ENCODE assay signal across 18 cellular contexts in the genomic region with DNA sequence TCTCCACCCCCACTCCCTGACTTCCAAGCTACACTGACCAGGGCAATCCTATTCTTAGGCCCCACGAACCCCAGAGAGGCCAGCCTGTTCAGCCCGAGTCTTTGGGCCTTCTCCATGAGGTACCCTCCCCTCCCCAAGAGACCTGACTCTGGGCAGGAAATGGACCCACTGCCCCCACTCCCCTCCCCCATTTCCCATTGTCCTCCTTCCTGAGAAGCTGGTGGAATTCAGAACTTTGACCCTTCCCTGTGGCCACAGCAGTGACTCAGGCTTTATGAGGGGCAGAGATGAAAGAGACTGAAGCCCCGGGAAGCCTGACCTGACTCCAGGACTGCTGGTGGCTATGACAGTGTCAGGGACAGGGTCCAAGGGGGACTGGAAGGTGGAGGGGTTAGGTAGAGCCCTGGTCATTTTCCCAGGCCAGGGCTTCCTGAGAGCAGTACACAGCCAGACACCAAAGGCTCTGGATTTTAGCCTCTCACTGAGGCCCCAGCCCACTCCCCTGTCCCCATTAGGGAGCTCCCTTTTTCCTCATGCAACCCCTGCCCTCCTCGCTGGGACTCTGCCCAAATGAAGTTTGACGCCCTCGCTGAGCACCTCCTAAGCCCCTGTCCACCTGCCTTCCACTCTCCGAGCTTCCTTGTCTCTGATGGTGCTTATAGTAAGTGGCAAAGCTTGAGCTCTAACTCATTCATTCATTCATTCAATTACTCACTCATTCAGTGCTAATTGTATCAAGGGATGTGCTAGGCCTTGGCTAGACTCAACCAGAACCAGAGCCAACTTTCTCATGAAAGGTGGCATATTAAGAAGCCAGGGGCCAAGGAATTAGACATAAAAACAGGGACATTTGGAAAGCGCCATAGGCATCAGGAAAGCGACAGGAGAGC. TPM values are rescaled to one million over a fixed set of nuclear protein-coding genes. Genes with fewer than 3 reads are reported as not detected.
DNase-seq lines count a peak whose midpoint lies in the region; ATAC-seq, FAIRE-seq and TF ChIP-seq lines count a peak whose summit lies in the region.
"Had no signal": no experiment of that assay in that cellular context is flagged by ENCODE, and none has a peak within 500 bp of the region (broad histone marks: within the 10 kb centered on the region; RNA-seq: fewer than 3 reads in every experiment).

No MANE protein-coding gene starts in this region.

- H3K9me3 ChIP-seq in colonic mucosa (no peaks in the 10 kb centered on the region), suprapubic skin (no peaks in the 10 kb centered on the region), T-helper 17 cell (ENCODE audit: control insufficient read depth, low read length, poor library complexity, severe bottlenecking) (no peaks in the 10 kb centered on the region)
- H3K9me3 ChIP-seq: ascending aorta, SJSA1 had no signal

- no peak for DNase-seq in activated CD4-positive, alpha-beta T cell treated with anti-CD3 and anti-CD28 coated beads, Interleukin-2, amount 10 ng/mL, durations not matched to agents 24 days and 14 days
- no peak for DNase-seq in activated CD4-positive, alpha-beta T cell treated with anti-CD3 and anti-CD28 coated beads for 4 hours
- DNase-seq in colonic mucosa (peak; percentile 57), left colon (peak in 1 of 2 donors; percentile 65), suprapubic skin (ENCODE audit: low spot score in 2 of 2) (no peak), T-helper 17 cell (no peak), D721Med (ENCODE audit: insufficient read length, low spot score) (no peak), urothelium cell line (ENCODE audit: low spot score) (no peak)
- DNase-seq: activated CD4-positive, CD25-positive, alpha-beta regulatory T cell treated with anti-CD3 and anti-CD28 coated beads, Interleukin-2, amount 50 U/mL, for 72 hours; NCI-H1417; NCI-H526 had no signal

- no peaks in the 10 kb centered on the region for H3K36me3 Mint-ChIP-seq in activated CD4-positive, alpha-beta T cell treated with anti-CD3 and anti-CD28 coated beads, Interleukin-2, amount 10 ng/mL, durations not matched to agents 24 days and 14 days (ENCODE audit: low read depth)
- H3K36me3 Mint-ChIP-seq in T-helper 17 cell (ENCODE audit: low read depth) = peaks cover 3% of the 10 kb centered on the region

- H3K9ac ChIP-seq in colonic mucosa (ENCODE audit: low read depth in 2 of 2, low read length in 2 of 2) = peak overlapping the region in 1 of 2 donors; percentile 48

- WGBS in suprapubic skin = 78% methylated on average over 9 of the region's 9 CpGs

- no peak overlapping the region for H3K4me3 ChIP-seq in colonic mucosa
- no peak overlapping the region for H3K4me3 ChIP-seq in suprapubic skin
- H3K4me3 ChIP-seq: ascending aorta, GM12878, SJSA1 had no signal

- no peak for TF ChIP-seq EP300 in suprapubic skin (IDR thresholded peaks at IDR 0.05)

- H3K36me3 ChIP-seq in colonic mucosa = no peaks in the 10 kb centered on the region
- H3K36me3 ChIP-seq in suprapubic skin = no peaks in the 10 kb centered on the region
- H3K36me3 ChIP-seq: ascending aorta, SJSA1 had no signal

- peak overlapping the region; percentile 43 for H3K27ac Mint-ChIP-seq in activated CD4-positive, alpha-beta T cell treated with anti-CD3 and anti-CD28 coated beads, Interleukin-2, amount 10 ng/mL, durations not matched to agents 24 days and 14 days
- no peak overlapping the region for H3K27ac Mint-ChIP-seq in T-helper 17 cell
- H3K27ac Mint-ChIP-seq: activated T-helper 1 cell treated with anti-CD3 and anti-CD28 coated beads, Interleukin-12 subunit alpha, Interleukin-12 subunit beta, Interleukin-2, Interleukin-4 antibody, amounts not matched to agents 30 ng/mL and 10 ng/mL and 1 ng/mL, durations not matched to agents 14 hours and 24 hours and 36 hours had no signal

- FAIRE-seq in D721Med (lab: Jason Lieb, UNC) = no peak
- FAIRE-seq in urothelium cell line (lab: Jason Lieb, UNC) = no peak
- FAIRE-seq: GM12878 had no signal

- TF ChIP-seq CTCF in colonic mucosa (IDR thresholded peaks at IDR 0.05) = no peak
- no peak for TF ChIP-seq CTCF in suprapubic skin (IDR thresholded peaks at IDR 0.05)
- no peak for TF ChIP-seq CTCF in D721Med (IDR thresholded peaks at IDR 0.05; ENCODE audit: insufficient read depth, missing control alignments)

- TF ChIP-seq POLR2A in suprapubic skin (IDR thresholded peaks at IDR 0.05) = no peak

- peak; percentile 59 for ATAC-seq in left colon
- no peak for ATAC-seq in T-helper 17 cell
- ATAC-seq: GM12878 had no signal

- intact Hi-C loops in activated CD4-positive, alpha-beta T cell treated with anti-CD3 and anti-CD28 coated beads, Interleukin-2, amount 10 ng/mL, durations not matched to agents 24 days and 14 days (cut with micrococcal nuclease) = no loop called here
- intact Hi-C loops in colonic mucosa (cut with DNase I) (no loop called here), left colon (cut with DNase I, micrococcal nuclease) (no loop called here)

- H3K27me3 ChIP-seq in colonic mucosa (no peaks in the 10 kb centered on the region), suprapubic skin (peaks cover 4% of the 10 kb centered on the region)
- H3K27me3 ChIP-seq: ascending aorta had no signal

- no peak overlapping the region for H3K4me3 Mint-ChIP-seq in activated CD4-positive, alpha-beta T cell treated with anti-CD3 and anti-CD28 coated beads, Interleukin-2, amount 10 ng/mL, durations not matched to agents 24 days and 14 days
- H3K4me3 Mint-ChIP-seq in T-helper 17 cell = no peak overlapping the region
- H3K4me3 Mint-ChIP-seq: activated T-helper 1 cell treated with anti-CD3 and anti-CD28 coated beads, Interleukin-12 subunit alpha, Interleukin-12 subunit beta, Interleukin-2, Interleukin-4 antibody, amounts not matched to agents 30 ng/mL and 10 ng/mL and 1 ng/mL, durations not matched to agents 14 hours and 24 hours and 36 hours had no signal

- no peaks in the 10 kb centered on the region for H3K27me3 Mint-ChIP-seq in activated CD4-positive, alpha-beta T cell treated with anti-CD3 and anti-CD28 coated beads, Interleukin-2, amount 10 ng/mL, durations not matched to agents 24 days and 14 days
- H3K27me3 Mint-ChIP-seq in T-helper 17 cell = peaks cover 5% of the 10 kb centered on the region

- H3K4me1 Mint-ChIP-seq in activated CD4-positive, alpha-beta T cell treated with anti-CD3 and anti-CD28 coated beads, Interleukin-2, amount 10 ng/mL, durations not matched to agents 24 days and 14 days = peaks cover 3% of the 10 kb centered on the region
- H3K4me1 Mint-ChIP-seq in T-helper 17 cell = peaks cover 15% of the 10 kb centered on the region

- H3K4me1 ChIP-seq in colonic mucosa = peaks cover 10% of the 10 kb centered on the region
- H3K4me1 ChIP-seq in suprapubic skin = peaks cover 45% of the 10 kb centered on the region
- H3K4me1 ChIP-seq: ascending aorta had no signal

- H3K27ac ChIP-seq in colonic mucosa (peak overlapping the region; percentile 9), suprapubic skin (peak overlapping the region; percentile 67)
- H3K27ac ChIP-seq: 22Rv1, ascending aorta, SJSA1 had no signal

- H3K9me3 Mint-ChIP-seq in activated CD4-positive, alpha-beta T cell treated with anti-CD3 and anti-CD28 coated beads, Interleukin-2, amount 10 ng/mL, durations not matched to agents 24 days and 14 days = no peaks in the 10 kb centered on the region
- H3K9me3 Mint-ChIP-seq: activated T-helper 1 cell treated with anti-CD3 and anti-CD28 coated beads, Interleukin-12 subunit alpha, Interleukin-12 subunit beta, Interleukin-2, Interleukin-4 antibody, amounts not matched to agents 30 ng/mL and 10 ng/mL and 1 ng/mL, durations not matched to agents 14 hours and 24 hours and 36 hours had no signal

RNA-seq across cellular contexts. Expression of a gene that starts 3.0 kb away (rescaled TPM):
- 1.1 and 1.4 TPM in 2 replicates for total RNA-seq in activated CD4-positive, alpha-beta T cell treated with anti-CD3 and anti-CD28 coated beads, Interleukin-2, amount 10 ng/mL, durations not matched to agents 24 days and 14 days
- 10 to 100 TPM; 12.8 to 30.3 TPM for total RNA-seq in colonic mucosa
- 10 to 100 TPM; 21.5 to 69.3 TPM for total RNA-seq in left colon
- 10 to 100 TPM; 47.8 to 96.9 (median 62.8) TPM for total RNA-seq in suprapubic skin
- 1 to 10 TPM; 1.2 to 2.9 TPM for total RNA-seq in T-helper 17 cell
- total RNA-seq: ascending aorta, SJSA1, subcutaneous adipose tissue had no signal

RNA-seq across cellular contexts. Expression of a gene that starts 21.6 kb away (rescaled TPM):
- not detected in 2 replicates for total RNA-seq in activated CD4-positive, alpha-beta T cell treated with anti-CD3 and anti-CD28 coated beads, Interleukin-2, amount 10 ng/mL, durations not matched to agents 24 days and 14 days
- under 1 TPM in 1 of 2 donors, not detected in 1; 0.47 TPM for total RNA-seq in colonic mucosa
- not detected for total RNA-seq in left colon
- not detected for total RNA-seq in suprapubic skin
- total RNA-seq in T-helper 17 cell = not detected
- total RNA-seq: activated T-helper 1 cell treated with anti-CD3 and anti-CD28 coated beads, Interleukin-12 subunit alpha, Interleukin-12 subunit beta, Interleukin-2, Interleukin-4 antibody, amounts not matched to agents 30 ng/mL and 10 ng/mL and 1 ng/mL, durations not matched to agents 14 hours and 24 hours and 36 hours; ascending aorta; epithelial cell of proximal tubule; GM12878; SJSA1; subcutaneous adipose tissue had no signal

RNA-seq across cellular contexts. Expression of a gene that starts 33.2 kb away (rescaled TPM):
- 295 and 297 TPM in 2 replicates for total RNA-seq in activated CD4-positive, alpha-beta T cell treated with anti-CD3 and anti-CD28 coated beads, Interleukin-2, amount 10 ng/mL, durations not matched to agents 24 days and 14 days
- total RNA-seq in colonic mucosa (10 to 100 TPM in 1 of 2 donors, 1 to 10 TPM in 1; 9.4 to 13.1 TPM), left colon (10 to 100 TPM in 1 of 2 donors, 1 to 10 TPM in 1; 5.7 to 12.9 TPM), suprapubic skin (10 to 100 TPM in 1 of 4 donors, 1 to 10 TPM in 3; 2.3 to 11.4 (median 9.9) TPM), T-helper 17 cell (1,000 to 10,000 TPM; 1,152 to 1,411 TPM)
- total RNA-seq: ascending aorta, epithelial cell of proximal tubule, SJSA1 had no signal

RNA-seq across cellular contexts. Expression of a gene that starts 44.5 kb away (rescaled TPM):
- total RNA-seq in activated CD4-positive, alpha-beta T cell treated with anti-CD3 and anti-CD28 coated beads, Interleukin-2, amount 10 ng/mL, durations not matched to agents 24 days and 14 days = 17.1 and 19.0 TPM in 2 replicates
- total RNA-seq in colonic mucosa (10 to 100 TPM in 1 of 2 donors, 1 to 10 TPM in 1; 8.7 to 25.7 TPM), left colon (10 to 100 TPM in 1 of 2 donors, 1 to 10 TPM in 1; 10.0 to 13.4 TPM), suprapubic skin (10 to 100 TPM in 2 of 4 donors, 1 to 10 TPM in 2; 3.2 to 19.1 (median 9.1) TPM), T-helper 17 cell (10 to 100 TPM; 44.6 to 45.1 TPM)

RNA-seq across cellular contexts. Expression of a gene that starts 59.7 kb away (rescaled TPM):
- total RNA-seq in activated CD4-positive, alpha-beta T cell treated with anti-CD3 and anti-CD28 coated beads, Interleukin-2, amount 10 ng/mL, durations not matched to agents 24 days and 14 days = not detected in 2 replicates
- total RNA-seq in colonic mucosa (1 to 10 TPM in 1 of 2 donors, not detected in 1; 1.4 TPM), left colon (not detected), suprapubic skin (not detected), T-helper 17 cell (not detected)
- total RNA-seq: activated T-helper 1 cell treated with anti-CD3 and anti-CD28 coated beads, Interleukin-12 subunit alpha, Interleukin-12 subunit beta, Interleukin-2, Interleukin-4 antibody, amounts not matched to agents 30 ng/mL and 10 ng/mL and 1 ng/mL, durations not matched to agents 14 hours and 24 hours and 36 hours; ascending aorta; epithelial cell of proximal tubule; SJSA1; subcutaneous adipose tissue had no signal

Comparison
In these comparisons a context has a peak if more than half of its experiments do, and no peak if none do; other contexts are left out.
1. RNA of a gene that starts 33.2 kb away (total RNA-seq): 1,152 to 1,411 TPM in T-helper 17 cell and 295 to 297 TPM in activated CD4-positive, alpha-beta T cell treated with anti-CD3 and anti-CD28 coated beads, Interleukin-2, amount 10 ng/mL, durations not matched to agents 24 days and 14 days; 9.4 to 13.1 TPM in colonic mucosa, 5.7 to 12.9 TPM in left colon and 2.3 to 11.4 TPM in suprapubic skin; every median in the first group is over 10 times any median in the second.